ENCODE assay signal across 3 cellular contexts in the genomic region with DNA sequence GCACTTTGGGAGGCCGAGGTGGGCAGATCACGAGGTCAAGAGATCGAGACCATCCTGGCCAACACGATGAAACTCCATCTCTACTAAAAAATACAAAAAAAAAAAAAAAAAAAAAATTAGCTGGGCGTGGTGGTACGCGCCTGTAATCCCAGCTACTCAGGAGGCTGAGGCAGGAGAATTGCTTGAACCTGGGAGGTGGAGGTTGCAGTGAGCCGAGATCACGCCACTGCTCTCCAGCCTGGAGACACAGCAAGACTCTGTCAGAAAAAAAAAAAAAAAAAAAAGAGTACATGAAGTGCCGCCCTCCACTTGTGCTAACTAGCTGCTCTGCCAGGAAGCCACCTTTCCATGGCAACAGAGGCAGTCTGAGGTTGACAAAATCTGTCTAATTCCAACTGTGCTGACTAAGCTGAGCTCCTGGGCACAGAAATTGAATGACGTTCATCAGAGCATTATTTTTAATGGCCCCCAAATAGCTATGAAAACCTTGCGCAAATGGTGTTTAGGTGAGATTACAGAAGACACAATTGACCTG. TPM values are rescaled to one million over a fixed set of nuclear protein-coding genes. Genes with fewer than 3 reads are reported as not detected.
DNase-seq lines count a peak whose midpoint lies in the region; ATAC-seq lines count a peak whose summit lies in the region.
"Not testable (repeated sequence)": the region's sequence is repeated elsewhere in the genome, so short reads cannot be mapped to it uniquely, and the experiment has no call there.

No MANE protein-coding gene starts in this region.

- H3K9me3 ChIP-seq in iPS-18a (ENCODE audit: control insufficient read depth, low read depth, low read length), result not testable (repeated sequence)

- not testable (repeated sequence) for H3K27ac ChIP-seq in iPS-18a (ENCODE audit: low read length)

- H3K4me3 Mint-ChIP-seq in activated T-helper 17 cell treated with anti-CD3 and anti-CD28 coated beads, Interleukin-2, amount 50 U/mL, for 72 hours, result peak overlapping the region; percentile 92

- H3K4me1 ChIP-seq in iPS-18a (ENCODE audit: control insufficient read depth, low read depth, low read length), result not testable (repeated sequence)

- DNase-seq in NCI-H2227 treated with DMSO at 0.1 percent for 48 hours (lab: John Stamatoyannopoulos, UW), result peak; percentile 46

- not testable (repeated sequence) for H3K9me3 Mint-ChIP-seq in activated T-helper 17 cell treated with anti-CD3 and anti-CD28 coated beads, Interleukin-2, amount 50 U/mL, for 72 hours

- H3K4me3 ChIP-seq in iPS-18a (ENCODE audit: low read length), result not testable (repeated sequence)

- peak overlapping the region; percentile 41 for H3K27ac Mint-ChIP-seq in activated T-helper 17 cell treated with anti-CD3 and anti-CD28 coated beads, Interleukin-2, amount 50 U/mL, for 72 hours

- peaks cover 65% of the 10 kb centered on the region for H3K36me3 ChIP-seq in iPS-18a (ENCODE audit: control insufficient read depth, low read depth, low read length)

- H3K4me1 Mint-ChIP-seq in activated T-helper 17 cell treated with anti-CD3 and anti-CD28 coated beads, Interleukin-2, amount 50 U/mL, for 72 hours, result peaks cover 10% of the 10 kb centered on the region

- peak overlapping the region; percentile 1 for H3K9ac ChIP-seq in iPS-18a (ENCODE audit: low read length)

- not testable (repeated sequence) for H3K27me3 ChIP-seq in iPS-18a (ENCODE audit: control insufficient read depth, insufficient read depth, low read length)

- H3K27me3 Mint-ChIP-seq in activated T-helper 17 cell treated with anti-CD3 and anti-CD28 coated beads, Interleukin-2, amount 50 U/mL, for 72 hours, result not testable (repeated sequence)

- not testable (repeated sequence) for ATAC-seq in activated T-helper 17 cell treated with anti-CD3 and anti-CD28 coated beads, Interleukin-2, amount 50 U/mL, for 72 hours (replicated peaks)

- H3K36me3 Mint-ChIP-seq in activated T-helper 17 cell treated with anti-CD3 and anti-CD28 coated beads, Interleukin-2, amount 50 U/mL, for 72 hours (ENCODE audit: low read depth), result peaks cover 79% of the 10 kb centered on the region

RNA-seq across cellular contexts. Expression of a gene that starts 3.1 kb away (rescaled TPM):
- total RNA-seq in activated T-helper 17 cell treated with anti-CD3 and anti-CD28 coated beads, Interleukin-2, amount 50 U/mL, for 72 hours, result 100 to 1,000 TPM; 164 to 396 TPM

RNA-seq across cellular contexts. Expression of a gene that starts 15.9 kb away (rescaled TPM):
- 10 to 100 TPM; 32.9 to 33.8 TPM for total RNA-seq in activated T-helper 17 cell treated with anti-CD3 and anti-CD28 coated beads, Interleukin-2, amount 50 U/mL, for 72 hours

RNA-seq across cellular contexts. Expression of a gene that starts 16.4 kb away (rescaled TPM):
- 100 to 1,000 TPM in 1 of 2 donors, 10 to 100 TPM in 1; 77.2 to 101 TPM for total RNA-seq in activated T-helper 17 cell treated with anti-CD3 and anti-CD28 coated beads, Interleukin-2, amount 50 U/mL, for 72 hours

RNA-seq across cellular contexts. Expression of a gene that starts 32.9 kb away (rescaled TPM):
- 10 to 100 TPM; 16.2 to 43.8 TPM for total RNA-seq in activated T-helper 17 cell treated with anti-CD3 and anti-CD28 coated beads, Interleukin-2, amount 50 U/mL, for 72 hours

RNA-seq across cellular contexts. Expression of a gene that starts 50.1 kb away (rescaled TPM):
- 10 to 100 TPM; 58.3 to 69.6 TPM for total RNA-seq in activated T-helper 17 cell treated with anti-CD3 and anti-CD28 coated beads, Interleukin-2, amount 50 U/mL, for 72 hours
